Comparison of ENCODE assay signal across 13 cellular contexts in the genomic region with DNA sequence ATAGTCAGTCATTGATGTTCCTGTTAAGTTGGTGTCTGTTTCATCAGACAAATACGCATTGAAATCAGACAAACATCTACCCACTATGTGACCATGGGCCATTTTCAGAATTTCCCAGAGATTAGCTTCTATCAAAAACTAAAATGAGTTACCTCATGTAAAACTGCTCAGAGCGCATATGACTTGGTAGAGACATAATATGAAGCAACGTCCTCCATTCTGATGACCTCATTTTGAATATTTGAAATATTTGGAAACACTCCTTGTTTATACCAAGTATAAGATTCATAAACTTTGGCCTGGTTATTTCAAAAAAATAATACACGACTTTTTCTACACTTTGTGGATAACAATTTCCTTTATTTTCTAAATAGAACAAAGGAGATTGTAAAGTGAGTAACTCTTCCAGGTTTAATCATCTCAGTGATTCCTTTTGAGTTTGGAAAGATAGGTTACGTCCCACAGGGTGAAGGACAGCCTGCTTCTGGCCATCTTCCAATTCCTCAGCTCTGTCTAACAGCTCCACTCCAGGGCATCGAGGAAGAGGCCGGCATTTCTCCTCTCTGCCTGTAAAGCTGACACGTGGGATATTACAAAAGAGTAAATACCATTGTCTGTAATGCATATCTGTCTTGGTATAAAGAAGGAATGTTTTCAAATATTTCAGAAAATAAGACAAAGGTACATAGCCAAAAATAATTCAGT.
A peak's percentile ranks its signal among the peaks of the same experiment; 100 is the strongest.
DNase-seq lines count a peak whose midpoint lies in the region; ATAC-seq and TF ChIP-seq lines count a peak whose summit lies in the region.
"Had no signal": no experiment of that assay in that cellular context is flagged by ENCODE, and none has a peak within 500 bp of the region (broad histone marks: within the 10 kb centered on the region; RNA-seq: fewer than 3 reads in every experiment).

No MANE protein-coding gene starts in this region.

- ATAC-seq in PC-3 (no peak), gastroesophageal sphincter (peak; percentile 66), HG03520 (IDR thresholded peaks at IDR 0.05; ENCODE audit: unreplicated experiment) (no peak)
- ATAC-seq: left colon; stimulated activated naive B cell treated with anti-CD40 and anti-IgM and Interleukin-4, amounts not matched to agents 10 μg/mL and 1 μg/mL and 100 μg/mL, for 72 hours had no signal

- H3K9ac ChIP-seq in PC-3 (ENCODE audit: low read length) = no peak overlapping the region

- H4K20me1 ChIP-seq in PC-3 (ENCODE audit: low read length) = no peaks in the 10 kb centered on the region

- CTCF ChIA-PET in PC-3 (lab: Charles Lee) = no interaction called here

- H3K36me3 Mint-ChIP-seq in progenitor cell of endocrine pancreas (ENCODE audit: insufficient read depth) = no peaks in the 10 kb centered on the region
- H3K36me3 Mint-ChIP-seq: stimulated activated naive B cell treated with anti-CD40 and anti-IgM and Interleukin-4, amounts not matched to agents 10 μg/mL and 1 μg/mL and 100 μg/mL, for 72 hours had no signal

- POLR2A ChIA-PET in PC-3 (lab: Charles Lee; ENCODE audit: unreplicated experiment) = no interaction called here

- no peak for TF ChIP-seq POLR2A in gastroesophageal sphincter (IDR thresholded peaks at IDR 0.05)

- no peak overlapping the region for H3K4me3 Mint-ChIP-seq in progenitor cell of endocrine pancreas (ENCODE audit: low read depth)
- H3K4me3 Mint-ChIP-seq: activated naive CD4-positive, alpha-beta T cell treated with anti-CD3 and anti-CD28 coated beads for 36 hours; stimulated activated naive B cell treated with anti-CD40 and anti-IgM and Interleukin-4, amounts not matched to agents 10 μg/mL and 1 μg/mL and 100 μg/mL, for 72 hours had no signal

- no peaks in the 10 kb centered on the region for H3K9me3 Mint-ChIP-seq in progenitor cell of endocrine pancreas (ENCODE audit: low read depth)
- H3K9me3 Mint-ChIP-seq: activated naive CD4-positive, alpha-beta T cell treated with anti-CD3 and anti-CD28 coated beads for 36 hours; stimulated activated naive B cell treated with anti-CD40 and anti-IgM and Interleukin-4, amounts not matched to agents 10 μg/mL and 1 μg/mL and 100 μg/mL, for 72 hours had no signal

- no peaks in the 10 kb centered on the region for H3K27me3 Mint-ChIP-seq in progenitor cell of endocrine pancreas
- H3K27me3 Mint-ChIP-seq: stimulated activated naive B cell treated with anti-CD40 and anti-IgM and Interleukin-4, amounts not matched to agents 10 μg/mL and 1 μg/mL and 100 μg/mL, for 72 hours had no signal

- DNase-seq in H4 (ENCODE audit: low spot score) (peak; percentile 23), PC-3 (peak; percentile 6), progenitor cell of endocrine pancreas (ENCODE audit: low spot score, unreplicated experiment) (no peak), NCI-H2196 (lab: John Stamatoyannopoulos, UW; ENCODE audit: unreplicated experiment) (no peak), NCI-H1930 (lab: John Stamatoyannopoulos, UW) (no peak), NCI-H2171 (lab: John Stamatoyannopoulos, UW) (no peak)
- DNase-seq: activated naive CD4-positive, alpha-beta T cell treated with anti-CD3 and anti-CD28 coated beads for 36 hours; cortex of kidney; left colon; stimulated activated naive B cell treated with anti-CD40 and anti-IgM and Interleukin-4, amounts not matched to agents 10 μg/mL and 1 μg/mL and 100 μg/mL, for 72 hours had no signal

- BruUV-seq in PC-3 (replicated peaks; lab: Mats Ljungman, UMichigan) = no TSS peak

- H3K27me3 ChIP-seq in PC-3 (ENCODE audit: low read length) (no peaks in the 10 kb centered on the region), gastroesophageal sphincter (no peaks in the 10 kb centered on the region)
- H3K27me3 ChIP-seq: neutrophil had no signal

- H3K9me3 ChIP-seq in PC-3 (ENCODE audit: low read length) (no peaks in the 10 kb centered on the region), gastroesophageal sphincter (no peaks in the 10 kb centered on the region)
- H3K9me3 ChIP-seq: neutrophil had no signal

- H3K27ac ChIP-seq in PC-3 (ENCODE audit: low read length) = no peak overlapping the region
- peak overlapping the region in 2 of 4 donors; percentile 2 to 15 for H3K27ac ChIP-seq in gastroesophageal sphincter
- H3K27ac ChIP-seq: neutrophil had no signal

- H3K79me2 ChIP-seq in PC-3 (ENCODE audit: low read length) = no peaks in the 10 kb centered on the region

- no peak overlapping the region for H2AFZ ChIP-seq in PC-3 (ENCODE audit: low read length)

- no peak for TF ChIP-seq EP300 in gastroesophageal sphincter (IDR thresholded peaks at IDR 0.05)

- H3K4me1 Mint-ChIP-seq in progenitor cell of endocrine pancreas (ENCODE audit: low read depth) = no peaks in the 10 kb centered on the region
- H3K4me1 Mint-ChIP-seq: stimulated activated naive B cell treated with anti-CD40 and anti-IgM and Interleukin-4, amounts not matched to agents 10 μg/mL and 1 μg/mL and 100 μg/mL, for 72 hours had no signal

- H3K36me3 ChIP-seq in PC-3 (ENCODE audit: low read depth, low read length) (no peaks in the 10 kb centered on the region), gastroesophageal sphincter (no peaks in the 10 kb centered on the region)
- H3K36me3 ChIP-seq: neutrophil had no signal

- no peak overlapping the region for H3K4me2 ChIP-seq in PC-3 (ENCODE audit: low read length)

- 20 to 24% methylated on average over 8 of the region's 8 CpGs for WGBS in gastroesophageal sphincter (ENCODE audit: low coverage in 1 of 2), 2 donors

- intact Hi-C loops in PC-3 (cut with micrococcal nuclease) = no loop called here

- peak overlapping the region; percentile 8 for H3K27ac Mint-ChIP-seq in progenitor cell of endocrine pancreas
- H3K27ac Mint-ChIP-seq: activated naive CD4-positive, alpha-beta T cell treated with anti-CD3 and anti-CD28 coated beads for 36 hours; stimulated activated naive B cell treated with anti-CD40 and anti-IgM and Interleukin-4, amounts not matched to agents 10 μg/mL and 1 μg/mL and 100 μg/mL, for 72 hours had no signal

- H3K4me3 ChIP-seq in PC-3 (ENCODE audit: low read length) = no peak overlapping the region
- no peak overlapping the region for H3K4me3 ChIP-seq in gastroesophageal sphincter

- TF ChIP-seq CTCF in PC-3 (conservative IDR thresholded peaks at IDR 0.05; ENCODE audit: low read depth, low read length) = no peak
- no peak for TF ChIP-seq CTCF in gastroesophageal sphincter (IDR thresholded peaks at IDR 0.05)
- no peak for TF ChIP-seq CTCF in progenitor cell of endocrine pancreas (IDR thresholded peaks at IDR 0.05; ENCODE audit: unreplicated experiment)

- no peaks in the 10 kb centered on the region for H3K9me2 ChIP-seq in PC-3 (replicated peaks; ENCODE audit: low read length)

- no peaks in the 10 kb centered on the region for H3K4me1 ChIP-seq in PC-3 (ENCODE audit: insufficient read depth, low read length)
- peaks cover 0 to 4% (median 0%) of the 10 kb centered on the region in 3 donors for H3K4me1 ChIP-seq in gastroesophageal sphincter

- H3F3A ChIP-seq in PC-3 (ENCODE audit: low read length, unreplicated experiment) = no peaks in the 10 kb centered on the region

Comparison
In these comparisons a context has a peak if more than half of its experiments do, and no peak if none do; other contexts are left out.
1. DNase-seq: peak in H4 (single experiment) and PC-3 (single experiment); none in progenitor cell of endocrine pancreas (single experiment), NCI-H2196 (single experiment), NCI-H1930 (0 of 2) and NCI-H2171 (single experiment).